In genomic region chr7:81459485-81459884, GRCh38 we compare ENCODE assay signal across 33 cellular contexts.
"Had no signal": no experiment of that assay in that cellular context is flagged by ENCODE, and none has a peak within 500 bp of the region (broad histone marks: within the 10 kb centered on the region; RNA-seq: fewer than 3 reads in every experiment).

No MANE protein-coding gene starts in this region.

- H3K4me1 ChIP-seq: adrenal gland, body of pancreas had no signal

- H3K27ac ChIP-seq: adrenal gland, body of pancreas, epithelial cell of prostate, WERI-Rb-1 had no signal

- H3K4me3 ChIP-seq: adrenal gland, body of pancreas had no signal

- FAIRE-seq: colon, endothelial cell of umbilical vein, frontal cortex, TTC549 had no signal

- ATAC-seq: activated CD8-positive, alpha-beta T cell treated with anti-CD3 and anti-CD28 coated beads for 36 hours; activated naive CD8-positive, alpha-beta T cell treated with anti-CD3 and anti-CD28 coated beads, Interleukin-2, amount 50 U/mL, for 24 hours; activated T-cell treated with anti-CD3 and anti-CD28 coated beads, Interleukin-2, amount 50 U/mL, for 4 hours; activated T-helper 17 cell treated with anti-CD3 and anti-CD28 coated beads, Interleukin-2, amount 50 U/mL, for 72 hours; body of pancreas; esophagus mucosa had no signal

- DNase-seq: activated CD4-positive, alpha-beta T cell treated with anti-CD3 and anti-CD28 coated beads for 4 hours; activated CD4-positive, alpha-beta T cell treated with anti-CD3 and anti-CD28 coated beads, Interleukin-2, amount 50 U/mL, for 1 hour; activated CD4-positive, alpha-beta T cell treated with anti-CD3 and anti-CD28 coated beads, Interleukin-2, amount 50 U/mL, for 48 hours; activated CD4-positive, CD25-positive, alpha-beta regulatory T cell; activated CD4-positive, CD25-positive, alpha-beta regulatory T cell treated with anti-CD3 and anti-CD28 coated beads, Interleukin-2, amount 50 U/mL, for 72 hours; activated CD8-positive, alpha-beta memory T cell treated with anti-CD3 and anti-CD28 coated beads for 24 hours; activated CD8-positive, alpha-beta T cell treated with anti-CD3 and anti-CD28 coated beads for 36 hours; activated effector memory CD4-positive, alpha-beta T cell treated with Interleukin-2 at 50 U/mL for 16 hours; activated gamma-delta T cell treated with Interleukin-2 at 50 U/mL for 16 hours; activated naive CD4-positive, alpha-beta T cell treated with anti-CD3 and anti-CD28 coated beads for 36 hours; activated naive CD8-positive, alpha-beta T cell treated with anti-CD3 and anti-CD28 coated beads for 36 hours; activated naive CD8-positive, alpha-beta T cell treated with anti-CD3 and anti-CD28 coated beads, Interleukin-2, amount 50 U/mL, for 24 hours; activated T-cell treated with anti-CD3 and anti-CD28 coated beads, Interleukin-2, amount 50 U/mL, for 4 hours; adrenal gland; amygdala; aorta; body of pancreas; caudate nucleus; cortex of kidney; dermis blood vessel endothelial cell; effector CD8-positive, alpha-beta T cell; foreskin fibroblast; head of caudate nucleus; hippocampal formation; T-helper 2 cell; WERI-Rb-1 had no signal

- H3K9me3 ChIP-seq: adrenal gland, body of pancreas had no signal
